ENCODE assay signal across 26 cellular contexts in the genomic region with DNA sequence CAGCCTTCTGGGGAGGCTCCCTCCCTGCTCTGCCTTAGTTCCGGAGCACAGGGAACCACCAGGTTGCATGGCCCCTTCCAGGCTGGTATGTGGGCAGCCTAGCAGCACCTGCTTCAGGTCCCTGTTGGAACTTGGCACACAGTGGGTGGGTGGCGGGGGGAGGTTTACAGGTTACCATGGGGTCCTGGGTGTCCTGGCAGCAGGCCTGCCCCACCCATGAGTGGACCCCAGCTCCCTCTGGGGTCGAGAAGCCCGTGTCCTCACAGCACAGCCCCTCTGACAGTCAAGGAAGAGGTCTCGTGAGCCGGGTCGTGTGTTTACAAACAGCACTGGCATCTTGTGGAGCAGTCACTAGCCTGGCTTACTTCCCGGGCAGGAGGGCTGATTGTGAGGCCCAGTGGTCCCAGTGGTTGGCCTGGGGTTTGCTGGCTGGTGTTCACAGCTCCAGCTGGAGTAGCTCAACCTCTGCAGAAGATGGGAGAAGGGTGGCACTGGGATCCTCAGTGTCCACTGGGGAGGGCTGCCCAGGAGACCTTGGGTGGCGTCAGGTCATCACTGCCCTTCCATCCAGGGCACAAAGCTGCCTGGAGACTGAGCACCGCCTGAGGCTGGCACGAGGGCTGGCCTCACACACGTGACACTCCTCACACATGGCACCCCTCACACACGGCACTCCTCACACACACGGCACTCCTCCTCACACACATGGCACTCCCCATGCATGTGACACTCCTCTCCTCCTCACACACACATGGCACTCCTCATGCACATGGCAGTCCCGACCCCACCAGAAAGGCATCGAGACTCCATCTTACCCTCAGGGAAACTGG.
DNase-seq lines count a peak whose midpoint lies in the region; ATAC-seq, FAIRE-seq and TF ChIP-seq lines count a peak whose summit lies in the region.
"Had no signal": no experiment of that assay in that cellular context is flagged by ENCODE, and none has a peak within 500 bp of the region (broad histone marks: within the 10 kb centered on the region; RNA-seq: fewer than 3 reads in every experiment).

No MANE protein-coding gene starts in this region.

- H3K27ac ChIP-seq in BLaER1 treated with 17β-estradiol and CSF1 and Interleukin-3, amounts not matched to agents 10 nM and 100 nM: no peak overlapping the region
- H3K27ac ChIP-seq in endothelial cell of umbilical vein (ENCODE audit: insufficient read depth, low read depth, low read length): no peak overlapping the region
- H3K27ac ChIP-seq: BLaER1, breast epithelium had no signal

- H3K27me3 ChIP-seq in BLaER1 treated with 17β-estradiol and CSF1 and Interleukin-3, amounts not matched to agents 10 nM and 100 nM: no peaks in the 10 kb centered on the region
- H3K27me3 ChIP-seq in MG63 (no peaks in the 10 kb centered on the region), endothelial cell of umbilical vein (ENCODE audit: control insufficient read depth in 2 of 2, insufficient read depth in 2 of 2, low read length in 2 of 2) (peaks cover 0 to 2% of the 10 kb centered on the region in 2 experiments)
- H3K27me3 ChIP-seq: BLaER1, breast epithelium had no signal

- no peaks in the 10 kb centered on the region for H3K79me2 ChIP-seq in endothelial cell of umbilical vein (ENCODE audit: control insufficient read depth, insufficient read depth, low read length)

- FAIRE-seq in endothelial cell of umbilical vein (lab: Jason Lieb, UNC): no peak
- FAIRE-seq: GM12891 had no signal

- no peak overlapping the region for H3K4me3 Mint-ChIP-seq in activated T-cell treated with anti-CD3 and anti-CD28 coated beads, Interleukin-2, amount 50 U/mL, for 72 hours
- H3K4me3 Mint-ChIP-seq: activated naive CD8-positive, alpha-beta T cell treated with anti-CD3 and anti-CD28 coated beads for 36 hours; HFFc6; stimulated activated naive B cell treated with anti-CD40 and anti-IgM and Interleukin-4, amounts not matched to agents 10 μg/mL and 1 μg/mL and 100 μg/mL, for 72 hours had no signal

- H3K9me3 Mint-ChIP-seq in activated T-cell treated with anti-CD3 and anti-CD28 coated beads, Interleukin-2, amount 50 U/mL, for 72 hours: no peaks in the 10 kb centered on the region
- H3K9me3 Mint-ChIP-seq: activated naive CD8-positive, alpha-beta T cell treated with anti-CD3 and anti-CD28 coated beads for 36 hours; HFFc6; stimulated activated naive B cell treated with anti-CD40 and anti-IgM and Interleukin-4, amounts not matched to agents 10 μg/mL and 1 μg/mL and 100 μg/mL, for 72 hours had no signal

- H3K36me3 Mint-ChIP-seq in activated T-cell treated with anti-CD3 and anti-CD28 coated beads, Interleukin-2, amount 50 U/mL, for 72 hours (ENCODE audit: insufficient read depth in 2 of 2): no peaks in the 10 kb centered on the region
- H3K36me3 Mint-ChIP-seq: activated naive CD8-positive, alpha-beta T cell treated with anti-CD3 and anti-CD28 coated beads for 36 hours; stimulated activated naive B cell treated with anti-CD40 and anti-IgM and Interleukin-4, amounts not matched to agents 10 μg/mL and 1 μg/mL and 100 μg/mL, for 72 hours had no signal

- DNase-seq in MG63 (peak; percentile 65), endothelial cell of umbilical vein (ENCODE audit: low read depth, low spot score) (no peak), posterior vena cava (ENCODE audit: low spot score) (peak; percentile 69), glomerular visceral epithelial cell (ENCODE audit: extremely low spot score) (no peak), NCI-H2081 (lab: John Stamatoyannopoulos, UW) (no peak)
- DNase-seq in activated naive CD4-positive, alpha-beta T cell treated with Interleukin-2 at 50 U/mL for 16 hours: no peak
- no peak for DNase-seq in activated T-cell treated with anti-CD3 and anti-CD28 coated beads, Interleukin-2, amount 50 U/mL, for 72 hours
- DNase-seq: activated CD4-positive, alpha-beta T cell treated with anti-CD3 and anti-CD28 coated beads for 48 hours; activated CD8-positive, alpha-beta memory T cell treated with anti-CD3 and anti-CD28 coated beads for 24 hours; activated effector memory CD4-positive, alpha-beta T cell treated with Interleukin-2 at 50 U/mL for 16 hours; activated naive CD8-positive, alpha-beta T cell treated with anti-CD3 and anti-CD28 coated beads for 36 hours; activated T-cell treated with anti-CD3 and anti-CD28 coated beads for 4 hours; anterior cingulate cortex; effector CD4-positive, alpha-beta T cell; glutamatergic neuron; left ventricle myocardium inferior; NCI-H146; NCI-H446; NCI-H748 treated with DMSO at 0.1 percent for 48 hours; stimulated activated naive B cell treated with anti-CD40 and anti-IgM and Interleukin-4, amounts not matched to agents 10 μg/mL and 1 μg/mL and 100 μg/mL, for 72 hours; T1000 had no signal

- no peak overlapping the region for H2AFZ ChIP-seq in endothelial cell of umbilical vein (ENCODE audit: low read depth, low read length)

- H4K20me1 ChIP-seq in BLaER1 treated with 17β-estradiol and CSF1 and Interleukin-3, amounts not matched to agents 10 nM and 100 nM: no peaks in the 10 kb centered on the region; a peak in 1 of 22 replicates
- H4K20me1 ChIP-seq in endothelial cell of umbilical vein (replicated peaks; ENCODE audit: control insufficient read depth, extremely low read depth, insufficient read depth, low read length): no peaks in the 10 kb centered on the region
- H4K20me1 ChIP-seq: BLaER1 had no signal

- no peaks in the 10 kb centered on the region for H3K9me1 ChIP-seq in endothelial cell of umbilical vein (replicated peaks; ENCODE audit: control insufficient read depth, extremely low read depth, insufficient read depth, low read length)

- H3K27me3 Mint-ChIP-seq in activated T-cell treated with anti-CD3 and anti-CD28 coated beads, Interleukin-2, amount 50 U/mL, for 72 hours (ENCODE audit: low read depth): no peaks in the 10 kb centered on the region

- no peaks in the 10 kb centered on the region for H3K9me3 ChIP-seq in BLaER1 treated with 17β-estradiol and CSF1 and Interleukin-3, amounts not matched to agents 10 nM and 100 nM (replicated peaks in 1 of 11)
- peaks cover 5% of the 10 kb centered on the region for H3K9me3 ChIP-seq in MG63
- no peaks in the 10 kb centered on the region for H3K9me3 ChIP-seq in endothelial cell of umbilical vein (replicated peaks; ENCODE audit: control insufficient read depth, insufficient read depth, low read length)
- H3K9me3 ChIP-seq: BLaER1, breast epithelium, left ventricle myocardium inferior had no signal

- POLR2A ChIA-PET in endothelial cell of umbilical vein (lab: Charles Lee): no interaction called here

- CTCF ChIA-PET in endothelial cell of umbilical vein (lab: Charles Lee): no interaction called here

- no peak for ATAC-seq in activated T-cell treated with anti-CD3 and anti-CD28 coated beads, Interleukin-2, amount 50 U/mL, for 72 hours (replicated peaks in 1 of 2)

- no peak for TF ChIP-seq POLR2A in endothelial cell of umbilical vein (IDR thresholded peaks at IDR 0.05; ENCODE audit: low read depth, low read length)

- H3K4me1 ChIP-seq in BLaER1 treated with 17β-estradiol and CSF1 and Interleukin-3, amounts not matched to agents 10 nM and 100 nM: peaks cover 16 to 34% (median 24%) of the 10 kb centered on the region in 10 experiments; a peak in 19 of 20 replicates
- no peaks in the 10 kb centered on the region for H3K4me1 ChIP-seq in endothelial cell of umbilical vein (ENCODE audit: control insufficient read depth, extremely low read depth, insufficient read depth, low read length)
- H3K4me1 ChIP-seq: breast epithelium had no signal

- TF ChIP-seq CTCF in endothelial cell of umbilical vein (IDR thresholded peaks at IDR 0.05; ENCODE audit: extremely low read depth in 1 of 2, insufficient read depth in 1 of 2, low read depth in 1 of 2, low read length in 2 of 2): no peak

- no TSS peak for BruUV-seq in endothelial cell of umbilical vein (replicated peaks; lab: Mats Ljungman, UMichigan)

- H3K4me2 ChIP-seq in BLaER1 treated with 17β-estradiol and CSF1 and Interleukin-3, amounts not matched to agents 10 nM and 100 nM: peak overlapping the region in 6 of 11 experiments; percentile 29 to 62 (median 47); a peak in 7 of 22 replicates
- H3K4me2 ChIP-seq in endothelial cell of umbilical vein (ENCODE audit: insufficient read depth, low read length): no peak overlapping the region

- dilution Hi-C loops in endothelial cell of umbilical vein (cut with MboI; ENCODE audit: extremely low pct_ligation_motif_present, low sequenced_read_pairs): no loop called here

- no peaks in the 10 kb centered on the region for H3K36me3 ChIP-seq in BLaER1 treated with 17β-estradiol and CSF1 and Interleukin-3, amounts not matched to agents 10 nM and 100 nM
- no peaks in the 10 kb centered on the region for H3K36me3 ChIP-seq in MG63
- no peaks in the 10 kb centered on the region for H3K36me3 ChIP-seq in endothelial cell of umbilical vein (ENCODE audit: control insufficient read depth in 2 of 2, extremely low read depth in 1 of 2, insufficient read depth in 2 of 2, low read length in 2 of 2)
- H3K36me3 ChIP-seq: BLaER1, breast epithelium, left ventricle myocardium inferior had no signal

- intact Hi-C loops in endothelial cell of umbilical vein (cut with micrococcal nuclease) (no loop called here), posterior vena cava (cut with DNase I) (no loop called here)

- peaks cover 2% of the 10 kb centered on the region for H3K4me1 Mint-ChIP-seq in activated T-cell treated with anti-CD3 and anti-CD28 coated beads, Interleukin-2, amount 50 U/mL, for 72 hours (ENCODE audit: low read depth)
- H3K4me1 Mint-ChIP-seq: activated naive CD8-positive, alpha-beta T cell treated with anti-CD3 and anti-CD28 coated beads for 36 hours had no signal

- H3K4me3 ChIP-seq in BLaER1 treated with 17β-estradiol and CSF1 and Interleukin-3, amounts not matched to agents 10 nM and 100 nM: no peak overlapping the region
- H3K4me3 ChIP-seq in MG63: no peak overlapping the region
- H3K4me3 ChIP-seq in endothelial cell of umbilical vein (replicated peaks in 1 of 3; ENCODE audit: insufficient read depth in 1 of 3, low read depth in 1 of 3, low read length in 3 of 3): no peak overlapping the region
- H3K4me3 ChIP-seq: BLaER1, breast epithelium had no signal

- no peak overlapping the region for H3K27ac Mint-ChIP-seq in activated T-cell treated with anti-CD3 and anti-CD28 coated beads, Interleukin-2, amount 50 U/mL, for 72 hours
- H3K27ac Mint-ChIP-seq: activated naive CD8-positive, alpha-beta T cell treated with anti-CD3 and anti-CD28 coated beads for 36 hours; HFFc6; stimulated activated naive B cell treated with anti-CD40 and anti-IgM and Interleukin-4, amounts not matched to agents 10 μg/mL and 1 μg/mL and 100 μg/mL, for 72 hours had no signal

- H3K9ac ChIP-seq in BLaER1 treated with 17β-estradiol and CSF1 and Interleukin-3, amounts not matched to agents 10 nM and 100 nM: no peak overlapping the region
- H3K9ac ChIP-seq in endothelial cell of umbilical vein (replicated peaks; ENCODE audit: extremely low read depth, insufficient read depth, low read length): no peak overlapping the region
- H3K9ac ChIP-seq: BLaER1 had no signal

TF ChIP-seq in endothelial cell of umbilical vein, 7 proteins besides CTCF, POLR2A, EP300 and RAD21:
- no peak for TF ChIP-seq FOS (IDR thresholded peaks at IDR 0.05; ENCODE audit: borderline replicate concordance, insufficient read depth, low read length)
- TF ChIP-seq, protein P1, sequence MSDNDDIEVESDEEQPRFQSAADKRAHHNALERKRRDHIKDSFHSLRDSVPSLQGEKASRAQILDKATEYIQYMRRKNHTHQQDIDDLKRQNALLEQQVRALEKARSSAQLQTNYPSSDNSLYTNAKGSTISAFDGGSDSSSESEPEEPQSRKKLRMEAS (IDR thresholded peaks at IDR 0.05; ENCODE audit: insufficient read depth, insufficient read length): peak; percentile 37

Comparison
In these comparisons a context has a peak if more than half of its experiments do, and no peak if none do; other contexts are left out.
1. DNase-seq: peak in MG63 (single experiment) and posterior vena cava (single experiment); none in endothelial cell of umbilical vein (single experiment), glomerular visceral epithelial cell (single experiment), activated naive CD4-positive, alpha-beta T cell treated with Interleukin-2 at 50 U/mL for 16 hours (single experiment), activated T-cell treated with anti-CD3 and anti-CD28 coated beads, Interleukin-2, amount 50 U/mL, for 72 hours (0 of 2) and NCI-H2081 (0 of 2).